Comparison of ENCODE assay signal across 8 cellular contexts in the genomic region with DNA sequence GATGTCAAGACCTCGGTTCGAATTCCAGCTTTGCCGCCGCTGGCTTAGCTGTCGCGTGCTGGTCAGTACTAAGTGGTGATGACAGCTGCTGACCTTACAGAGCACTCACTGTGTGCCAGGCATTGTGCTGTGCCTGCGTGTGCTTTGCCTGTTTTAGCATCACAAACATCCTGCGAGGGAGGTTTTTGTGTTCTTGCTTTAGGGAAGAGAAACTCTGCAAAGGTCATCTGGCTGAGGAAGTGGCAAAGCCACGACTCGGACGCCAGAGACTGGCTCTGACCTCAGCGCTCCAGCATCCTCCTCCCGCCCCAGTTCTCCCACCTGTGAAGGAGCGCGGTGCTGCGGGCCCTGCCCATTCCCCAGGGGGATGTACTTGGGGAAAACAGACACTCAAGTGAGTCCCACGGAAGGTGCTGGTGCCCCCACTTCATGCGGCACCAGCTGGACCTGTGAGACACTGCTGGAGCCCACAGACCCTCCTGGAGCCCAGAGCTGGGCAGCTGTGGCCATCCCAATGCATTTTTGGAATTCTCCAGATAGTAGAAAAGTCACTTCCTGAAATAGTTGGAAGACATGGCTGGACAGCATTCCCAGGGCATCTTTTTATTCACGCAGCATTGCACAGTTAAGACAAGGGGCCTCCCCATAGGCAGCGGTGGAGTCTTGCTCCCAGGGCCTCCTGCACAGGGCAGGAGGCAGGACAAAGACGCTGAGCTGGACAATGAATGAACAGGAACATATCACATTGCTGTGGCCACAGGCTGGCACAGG. TPM values are rescaled to one million over a fixed set of nuclear protein-coding genes. Genes with fewer than 3 reads are reported as not detected.
DNase-seq lines count a peak whose midpoint lies in the region; ATAC-seq and TF ChIP-seq lines count a peak whose summit lies in the region.

No MANE protein-coding gene starts in this region.

- peak; percentile 77 for DNase-seq in Ammon's horn (ENCODE audit: low spot score)
- no peak for DNase-seq in epithelial cell of prostate (ENCODE audit: low read depth, low spot score)
- peak; percentile 77 for DNase-seq in osteoblast (ENCODE audit: insufficient read length, low spot score, missing footprints)
- no peak for DNase-seq in activated CD4-positive, alpha-beta memory T cell treated with anti-CD3 and anti-CD28 coated beads, Interleukin-2, amount 10 ng/mL, durations not matched to agents 7 days and 5 days
- no peak for DNase-seq in uterus
- no peak for DNase-seq in HAP-1 (ENCODE audit: low spot score in 2 of 2)

- CTCF ChIA-PET in activated CD4-positive, alpha-beta memory T cell treated with anti-CD3 and anti-CD28 coated beads, Interleukin-2, amount 10 ng/mL, durations not matched to agents 7 days and 5 days (lab: Charles Lee) = interaction anchor here (1.4 kb wide), 1 partner anchor 53 kb away, joined by 6 read pairs; no protein-coding TSS in a partner anchor

- H3K4me3 ChIP-seq in KMS-11 (IDR thresholded peaks at IDR 0.05; ENCODE audit: insufficient read depth, low read depth, low read length) (no peak overlapping the region), osteoblast (ENCODE audit: insufficient read depth, low read length) (no peak overlapping the region), uterus (no peak overlapping the region), HAP-1 (no peak overlapping the region)

- H3K4me3 Mint-ChIP-seq in activated CD4-positive, alpha-beta memory T cell treated with anti-CD3 and anti-CD28 coated beads, Interleukin-2, amount 10 ng/mL, durations not matched to agents 7 days and 5 days = no peak overlapping the region

- H3K36me3 ChIP-seq in KMS-11 (ENCODE audit: insufficient read depth) (no peaks in the 10 kb centered on the region), osteoblast (ENCODE audit: insufficient read depth, low read length) (no peaks in the 10 kb centered on the region), uterus (no peaks in the 10 kb centered on the region), HAP-1 (replicated peaks) (no peaks in the 10 kb centered on the region)

- no peaks in the 10 kb centered on the region for H3K36me3 Mint-ChIP-seq in activated CD4-positive, alpha-beta memory T cell treated with anti-CD3 and anti-CD28 coated beads, Interleukin-2, amount 10 ng/mL, durations not matched to agents 7 days and 5 days (ENCODE audit: low read depth)

- in situ Hi-C loops in HAP-1 (cut with MboI; ENCODE audit: low sequenced_read_pairs) = no loop called here

- H3K9me3 ChIP-seq in osteoblast (ENCODE audit: low read depth, low read length) (no peaks in the 10 kb centered on the region), uterus (no peaks in the 10 kb centered on the region), HAP-1 (no peaks in the 10 kb centered on the region)

- peaks cover 28% of the 10 kb centered on the region for H3K4me1 Mint-ChIP-seq in activated CD4-positive, alpha-beta memory T cell treated with anti-CD3 and anti-CD28 coated beads, Interleukin-2, amount 10 ng/mL, durations not matched to agents 7 days and 5 days

- intact Hi-C loops in uterus (cut with DNase I; ENCODE audit: low total_unique reads) = no loop called here

- peaks cover 8% of the 10 kb centered on the region for H3K27me3 Mint-ChIP-seq in activated CD4-positive, alpha-beta memory T cell treated with anti-CD3 and anti-CD28 coated beads, Interleukin-2, amount 10 ng/mL, durations not matched to agents 7 days and 5 days

- H3K27ac ChIP-seq in KMS-11 (peak overlapping the region; percentile 66; the same call in 1 of the 2 replicates), epithelial cell of prostate (peak overlapping the region; percentile 90), osteoblast (ENCODE audit: low read depth, low read length) (peak overlapping the region; percentile 56), uterus (no peak overlapping the region)

- peak overlapping the region; percentile 33; the same call in 1 of the 2 replicates for H3K4me2 ChIP-seq in KMS-11
- H3K4me2 ChIP-seq in osteoblast (ENCODE audit: insufficient read depth, low read length) = peak overlapping the region; percentile 67

- no peak overlapping the region; the same call in 1 of the 2 replicates for H2AFZ ChIP-seq in KMS-11 (ENCODE audit: low read depth)
- H2AFZ ChIP-seq in osteoblast (ENCODE audit: low read length) = no peak overlapping the region

- H3K27me3 ChIP-seq in KMS-11 (ENCODE audit: insufficient read depth, low read depth) (no peaks in the 10 kb centered on the region), osteoblast (ENCODE audit: insufficient read depth, low read length) (no peaks in the 10 kb centered on the region), uterus (no peaks in the 10 kb centered on the region), HAP-1 (ENCODE audit: low read depth) (no peaks in the 10 kb centered on the region)

- H3K79me2 ChIP-seq in KMS-11 (ENCODE audit: insufficient read depth, low read depth) = no peaks in the 10 kb centered on the region
- H3K79me2 ChIP-seq in osteoblast (ENCODE audit: insufficient read depth, low read length) = no peaks in the 10 kb centered on the region

- no peak overlapping the region for H3K9ac ChIP-seq in KMS-11

- H3K27ac Mint-ChIP-seq in activated CD4-positive, alpha-beta memory T cell treated with anti-CD3 and anti-CD28 coated beads, Interleukin-2, amount 10 ng/mL, durations not matched to agents 7 days and 5 days = no peak overlapping the region

- ATAC-seq in GM21381 (IDR thresholded peaks at IDR 0.05; ENCODE audit: unreplicated experiment) = peak; percentile 70

- H3K4me1 ChIP-seq in KMS-11 (ENCODE audit: low read depth, poor library complexity, severe bottlenecking) (peaks cover 60% of the 10 kb centered on the region), osteoblast (ENCODE audit: insufficient read depth, low read length) (peaks cover 65% of the 10 kb centered on the region), uterus (no peaks in the 10 kb centered on the region), HAP-1 (peaks cover 4% of the 10 kb centered on the region; the same call in 1 of the 2 replicates)

- no peaks in the 10 kb centered on the region for H3K9me3 Mint-ChIP-seq in activated CD4-positive, alpha-beta memory T cell treated with anti-CD3 and anti-CD28 coated beads, Interleukin-2, amount 10 ng/mL, durations not matched to agents 7 days and 5 days

- H4K20me1 ChIP-seq in KMS-11 (ENCODE audit: insufficient read depth) (no peaks in the 10 kb centered on the region), osteoblast (ENCODE audit: insufficient read depth, low read length) (no peaks in the 10 kb centered on the region)

- POLR2A ChIA-PET in activated CD4-positive, alpha-beta memory T cell treated with anti-CD3 and anti-CD28 coated beads, Interleukin-2, amount 10 ng/mL, durations not matched to agents 7 days and 5 days (lab: Charles Lee) = interaction anchor here (1.6 to 2.0 kb wide), 2 partner anchors 20 to 32 kb away, joined by 4 to 8 read pairs; no protein-coding TSS in a partner anchor

- TF ChIP-seq POLR2A in uterus (IDR thresholded peaks at IDR 0.05) = no peak

- TF ChIP-seq CTCF in KMS-11 (conservative IDR thresholded peaks at IDR 0.05; ENCODE audit: low read depth, low read length) (no peak), osteoblast (IDR thresholded peaks at IDR 0.05; ENCODE audit: extremely low read depth, low read depth, low read length) (no peak), uterus (IDR thresholded peaks at IDR 0.05) (no peak)

RNA-seq across cellular contexts. Expression of a gene that starts 20.0 kb away (rescaled TPM):
- 190 and 209 TPM in 2 replicates for total RNA-seq in osteoblast
- 100 to 1,000 TPM; 166 to 171 TPM for total RNA-seq in activated CD4-positive, alpha-beta memory T cell treated with anti-CD3 and anti-CD28 coated beads, Interleukin-2, amount 10 ng/mL, durations not matched to agents 7 days and 5 days
- total RNA-seq in uterus = 100 to 1,000 TPM in 3 of 4 donors, 10 to 100 TPM in 1; 51.5 to 136 (median 112) TPM

RNA-seq across cellular contexts. Expression of a gene that starts 46.9 kb away (rescaled TPM):
- total RNA-seq in osteoblast = not detected in 2 replicates
- not detected for total RNA-seq in activated CD4-positive, alpha-beta memory T cell treated with anti-CD3 and anti-CD28 coated beads, Interleukin-2, amount 10 ng/mL, durations not matched to agents 7 days and 5 days
- total RNA-seq in uterus = under 1 TPM in 1 of 4 donors, not detected in 3; 0.14 TPM

RNA-seq across cellular contexts. Expression of a gene that starts 49.8 kb away (rescaled TPM):
- total RNA-seq in osteoblast (not detected in 2 replicates), uterus (1 to 10 TPM in 1 of 4 donors, under 1 TPM in 1, not detected in 2; 0.58 to 2.8 TPM)
- not detected for total RNA-seq in activated CD4-positive, alpha-beta memory T cell treated with anti-CD3 and anti-CD28 coated beads, Interleukin-2, amount 10 ng/mL, durations not matched to agents 7 days and 5 days

Comparison
In these comparisons a context has a peak if more than half of its experiments do, and no peak if none do; other contexts are left out.
1. DNase-seq: peak in Ammon's horn (single experiment) and osteoblast (single experiment); none in epithelial cell of prostate (single experiment), activated CD4-positive, alpha-beta memory T cell treated with anti-CD3 and anti-CD28 coated beads, Interleukin-2, amount 10 ng/mL, durations not matched to agents 7 days and 5 days (single experiment), uterus (0 of 2) and HAP-1 (0 of 2).
2. H3K27ac ChIP-seq: peak in KMS-11 (single experiment), epithelial cell of prostate (single experiment) and osteoblast (single experiment); none in uterus (0 of 2).